Comparison of ENCODE assay signal across 8 cellular contexts in the genomic region with DNA sequence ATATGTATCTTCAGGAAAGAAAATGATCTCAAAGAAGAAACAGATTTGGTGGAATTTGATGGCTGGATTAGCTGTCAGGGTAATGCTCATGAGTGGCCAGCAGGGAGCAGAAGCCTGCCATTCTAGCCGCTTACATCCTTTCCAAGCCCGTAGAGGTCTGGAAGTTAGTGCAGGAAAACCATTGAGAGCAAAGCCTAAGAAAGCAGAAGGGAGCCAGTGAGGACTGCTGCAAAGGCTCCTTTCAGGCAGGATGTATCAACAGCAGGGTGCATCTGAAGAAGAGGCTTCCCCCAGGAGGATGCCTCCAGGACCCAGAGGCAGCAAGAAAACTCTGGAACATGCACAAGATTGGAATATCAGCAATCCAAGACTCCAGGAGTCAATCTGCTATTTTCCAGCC. TPM values are rescaled to one million over a fixed set of nuclear protein-coding genes. Genes with fewer than 3 reads are reported as not detected.
DNase-seq lines count a peak whose midpoint lies in the region; ATAC-seq, FAIRE-seq and TF ChIP-seq lines count a peak whose summit lies in the region.

No MANE protein-coding gene starts in this region.

- ATAC-seq in HG03280 (IDR thresholded peaks at IDR 0.05; ENCODE audit: unreplicated experiment) (peak; percentile 50), pancreas (peak; percentile 93 to 100 (median 98)), HG03354 (IDR thresholded peaks at IDR 0.05; ENCODE audit: poor library complexity, severe bottlenecking, unreplicated experiment) (no peak), HG02759 (IDR thresholded peaks at IDR 0.05; ENCODE audit: unreplicated experiment) (no peak)

- no peak for FAIRE-seq in pancreas (lab: Jason Lieb, UNC)

- peaks cover 19% of the 10 kb centered on the region for H3K4me1 Mint-ChIP-seq in activated naive CD8-positive, alpha-beta T cell treated with anti-CD3 and anti-CD28 coated beads for 36 hours
- peaks cover 6% of the 10 kb centered on the region for H3K4me1 Mint-ChIP-seq in glutamatergic neuron (ENCODE audit: low read depth, unreplicated experiment)

- H3K27ac Mint-ChIP-seq in activated naive CD8-positive, alpha-beta T cell treated with anti-CD3 and anti-CD28 coated beads for 36 hours = no peak overlapping the region
- H3K27ac Mint-ChIP-seq in glutamatergic neuron (ENCODE audit: unreplicated experiment) = no peak overlapping the region

- no peak overlapping the region for H3K27ac ChIP-seq in pancreas

- no peaks in the 10 kb centered on the region for H3K27me3 ChIP-seq in pancreas

- intact Hi-C loops in pancreas (cut with DNase I) = loop anchor here in 1 of 3 donors (5.0 kb wide), 1 partner anchor 499 kb away; no protein-coding TSS in a partner anchor

- no peak overlapping the region for H3K4me3 ChIP-seq in pancreas

- no peaks in the 10 kb centered on the region for H3K9me3 Mint-ChIP-seq in activated naive CD8-positive, alpha-beta T cell treated with anti-CD3 and anti-CD28 coated beads for 36 hours
- H3K9me3 Mint-ChIP-seq in glutamatergic neuron (ENCODE audit: unreplicated experiment) = peaks cover 1% of the 10 kb centered on the region

- no peak overlapping the region for H3K4me3 Mint-ChIP-seq in activated naive CD8-positive, alpha-beta T cell treated with anti-CD3 and anti-CD28 coated beads for 36 hours
- no peak overlapping the region for H3K4me3 Mint-ChIP-seq in glutamatergic neuron (ENCODE audit: unreplicated experiment)

- peak; percentile 89 for TF ChIP-seq CTCF in glutamatergic neuron (IDR thresholded peaks at IDR 0.05; ENCODE audit: partially characterized antibody, unreplicated experiment)
- peak; percentile 56 to 84 (median 70) for TF ChIP-seq CTCF in pancreas (IDR thresholded peaks at IDR 0.05)

- no peaks in the 10 kb centered on the region for H3K36me3 Mint-ChIP-seq in activated naive CD8-positive, alpha-beta T cell treated with anti-CD3 and anti-CD28 coated beads for 36 hours
- no peaks in the 10 kb centered on the region for H3K36me3 Mint-ChIP-seq in glutamatergic neuron (ENCODE audit: unreplicated experiment)

- H3K4me1 ChIP-seq in pancreas = no peaks in the 10 kb centered on the region

- 0 to 1% methylated on average over 2 of the region's 2 CpGs for WGBS in pancreas, 2 donors

- H3K36me3 ChIP-seq in pancreas = no peaks in the 10 kb centered on the region

- no peaks in the 10 kb centered on the region for H3K27me3 Mint-ChIP-seq in activated naive CD8-positive, alpha-beta T cell treated with anti-CD3 and anti-CD28 coated beads for 36 hours
- peaks cover 1% of the 10 kb centered on the region for H3K27me3 Mint-ChIP-seq in glutamatergic neuron (ENCODE audit: unreplicated experiment)

- no peaks in the 10 kb centered on the region for H3K9me3 ChIP-seq in pancreas

- DNase-seq in DMS153 treated with DMSO at 0.1 percent for 48 hours (lab: John Stamatoyannopoulos, UW; ENCODE audit: unreplicated experiment) (peak; percentile 67), NOMO-1 treated with DMSO at 0.1 percent for 48 hours (lab: John Stamatoyannopoulos, UW; ENCODE audit: unreplicated experiment) (peak; percentile 54), glutamatergic neuron (peak; percentile 63), pancreas (peak in 4 of 6 donors; percentile 43 to 70 (median 46))
- peak; percentile 22 for DNase-seq in activated naive CD8-positive, alpha-beta T cell treated with anti-CD3 and anti-CD28 coated beads for 36 hours

RNA-seq across cellular contexts. Expression of a gene that starts 22.9 kb away (rescaled TPM):
- total RNA-seq in activated naive CD8-positive, alpha-beta T cell treated with anti-CD3 and anti-CD28 coated beads for 36 hours = 10 to 100 TPM; 85.0 to 89.2 TPM
- total RNA-seq in glutamatergic neuron (ENCODE audit: unreplicated experiment) (112 TPM), pancreas (10 to 100 TPM in 2 of 6 donors, 1 to 10 TPM in 4; 5.1 to 26.9 (median 7.4) TPM)
- polyA plus RNA-seq in pancreas = 10 to 100 TPM in 1 of 2 donors, 1 to 10 TPM in 1; 4.1 to 12.1 TPM

Comparison
In these comparisons a context has a peak if more than half of its experiments do, and no peak if none do; other contexts are left out.
1. ATAC-seq: peak in HG03280 (single experiment) and pancreas (4 of 4); none in HG03354 (single experiment) and HG02759 (single experiment).
2. Peak in every context shown above with its lines, with median percentiles within 50 percentile points of each other: DNase-seq.